Comparison of ENCODE assay signal across 1 cellular context in genomic region chr3:126982522-126983175, GRCh38.
A peak's percentile ranks its signal among the peaks of the same experiment; 100 is the strongest.
TF ChIP-seq lines count a peak whose summit lies in the region.

PLXNA1 (plus strand) TSS chr3:126983115; CDS start chr3:126988594, 5,479 bp downstream.

TF ChIP-seq in GM12878, 131 proteins besides CTCF, POLR2A, EP300 and RAD21 (continued from another document and continues in another):
- TF ChIP-seq, protein P1, sequence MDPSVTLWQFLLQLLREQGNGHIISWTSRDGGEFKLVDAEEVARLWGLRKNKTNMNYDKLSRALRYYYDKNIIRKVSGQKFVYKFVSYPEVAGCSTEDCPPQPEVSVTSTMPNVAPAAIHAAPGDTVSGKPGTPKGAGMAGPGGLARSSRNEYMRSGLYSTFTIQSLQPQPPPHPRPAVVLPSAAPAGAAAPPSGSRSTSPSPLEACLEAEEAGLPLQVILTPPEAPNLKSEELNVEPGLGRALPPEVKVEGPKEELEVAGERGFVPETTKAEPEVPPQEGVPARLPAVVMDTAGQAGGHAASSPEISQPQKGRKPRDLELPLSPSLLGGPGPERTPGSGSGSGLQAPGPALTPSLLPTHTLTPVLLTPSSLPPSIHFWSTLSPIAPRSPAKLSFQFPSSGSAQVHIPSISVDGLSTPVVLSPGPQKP (IDR thresholded peaks at IDR 0.05; ENCODE audit: low read depth, low read length) = no peak
- TF ChIP-seq CUX1 (IDR thresholded peaks at IDR 0.05; ENCODE audit: insufficient replicate concordance, low read depth, low read length) (no peak), RBBP5 (conservative IDR thresholded peaks at IDR 0.05) (no peak), BCLAF1 (IDR thresholded peaks at IDR 0.05) (no peak), NKRF (conservative IDR thresholded peaks at IDR 0.05) (peak; percentile 88), SP1 (IDR thresholded peaks at IDR 0.05; ENCODE audit: low read depth, low read length) (peak; percentile 9), SUZ12 (IDR thresholded peaks at IDR 0.05; ENCODE audit: unreplicated experiment) (no peak), HDAC2 (IDR thresholded peaks at IDR 0.05) (no peak), SUPT20H (IDR thresholded peaks at IDR 0.05; ENCODE audit: borderline replicate concordance, control insufficient read depth, low read depth, low read length) (no peak), CBX5 (IDR thresholded peaks at IDR 0.05; ENCODE audit: low read depth) (peak; percentile 59; the same call in 1 of the 2 replicates), WRNIP1 (IDR thresholded peaks at IDR 0.05; ENCODE audit: borderline replicate concordance, low read depth, low read length) (no peak), POU2F2 (IDR thresholded peaks at IDR 0.05; ENCODE audit: borderline replicate concordance, low read depth, low read length) (0 out of 3 replicates have a peak, but pooled peaks have one; percentile 10), CBX3 (IDR thresholded peaks at IDR 0.05; ENCODE audit: borderline replicate concordance, low read depth) (no peak), BCL11A (IDR thresholded peaks at IDR 0.05; ENCODE audit: low read depth, low read length) (no peak), STAT1 (conservative IDR thresholded peaks at IDR 0.05) (peak; percentile 83; the same call in 1 of the 2 replicates), E4F1 (IDR thresholded peaks at IDR 0.05; ENCODE audit: borderline replicate concordance, partially characterized antibody) (no peak), HDAC6 (IDR thresholded peaks at IDR 0.05; ENCODE audit: unreplicated experiment) (no peak), IKZF2 (IDR thresholded peaks at IDR 0.05) (no peak), RAD51 (IDR thresholded peaks at IDR 0.05) (no peak), FOS (IDR thresholded peaks at IDR 0.05; ENCODE audit: borderline replicate concordance, extremely low read depth, insufficient read length) (no peak), ZNF592 (IDR thresholded peaks at IDR 0.05) (no peak), NBN (IDR thresholded peaks at IDR 0.05) (peak; percentile 70; the same call in 1 of the 2 replicates), ATF7 (IDR thresholded peaks at IDR 0.05; ENCODE audit: low read depth) (no peak), GABPA (IDR thresholded peaks at IDR 0.05; ENCODE audit: low read depth) (no peak), CREB1 (IDR thresholded peaks at IDR 0.05; ENCODE audit: low read depth) (0 out of 2 replicates have a peak, but pooled peaks have one; percentile 18), MYB (IDR thresholded peaks at IDR 0.05; ENCODE audit: borderline replicate concordance, low read depth, low read length) (no peak), ATF3 (IDR thresholded peaks at IDR 0.05; ENCODE audit: borderline replicate concordance, extremely low read depth, low read depth, low read length) (no peak), DPF2 (IDR thresholded peaks at IDR 0.05) (peak; percentile 56), GATAD2B (conservative IDR thresholded peaks at IDR 0.05; ENCODE audit: low read depth) (peak; percentile 91), IKZF1 (conservative IDR thresholded peaks at IDR 0.05) (peak; percentile 90), ZBED1 (IDR thresholded peaks at IDR 0.05; ENCODE audit: borderline replicate concordance) (no peak), KDM1A (IDR thresholded peaks at IDR 0.05; ENCODE audit: borderline replicate concordance) (no peak), POLR2AphosphoS2 (IDR thresholded peaks at IDR 0.05; ENCODE audit: low read depth, low read length) (no peak), CHD2 (IDR thresholded peaks at IDR 0.05; ENCODE audit: borderline replicate concordance, low read depth, low read length) (no peak), BCL3 (IDR thresholded peaks at IDR 0.05; ENCODE audit: borderline replicate concordance, insufficient read depth, low read depth, low read length, poor library complexity, severe bottlenecking) (no peak), FOXK2 (IDR thresholded peaks at IDR 0.05) (no peak), ZNF207 (IDR thresholded peaks at IDR 0.05; ENCODE audit: borderline replicate concordance) (peak; percentile 92)
- TF ChIP-seq, protein P2, sequence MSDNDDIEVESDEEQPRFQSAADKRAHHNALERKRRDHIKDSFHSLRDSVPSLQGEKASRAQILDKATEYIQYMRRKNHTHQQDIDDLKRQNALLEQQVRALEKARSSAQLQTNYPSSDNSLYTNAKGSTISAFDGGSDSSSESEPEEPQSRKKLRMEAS (IDR thresholded peaks at IDR 0.05; ENCODE audit: low read depth, low read length) = peak; percentile 76
- TF ChIP-seq, protein P3, sequence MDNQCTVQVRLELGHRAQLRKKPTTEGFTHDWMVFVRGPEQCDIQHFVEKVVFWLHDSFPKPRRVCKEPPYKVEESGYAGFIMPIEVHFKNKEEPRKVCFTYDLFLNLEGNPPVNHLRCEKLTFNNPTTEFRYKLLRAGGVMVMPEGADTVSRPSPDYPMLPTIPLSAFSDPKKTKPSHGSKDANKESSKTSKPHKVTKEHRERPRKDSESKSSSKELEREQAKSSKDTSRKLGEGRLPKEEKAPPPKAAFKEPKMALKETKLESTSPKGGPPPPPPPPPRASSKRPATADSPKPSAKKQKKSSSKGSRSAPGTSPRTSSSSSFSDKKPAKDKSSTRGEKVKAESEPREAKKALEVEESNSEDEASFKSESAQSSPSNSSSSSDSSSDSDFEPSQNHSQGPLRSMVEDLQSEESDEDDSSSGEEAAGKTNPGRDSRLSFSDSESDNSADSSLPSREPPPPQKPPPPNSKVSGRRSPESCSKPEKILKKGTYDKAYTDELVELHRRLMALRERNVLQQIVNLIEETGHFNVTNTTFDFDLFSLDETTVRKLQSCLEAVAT (IDR thresholded peaks at IDR 0.05) = no peak
